ENCODE assay signal across 12 cellular contexts in genomic region chr10:117431160-117431559, GRCh38. TPM values are rescaled to one million over a fixed set of nuclear protein-coding genes. Genes with fewer than 3 reads are reported as not detected.
DNase-seq lines count a peak whose midpoint lies in the region; ATAC-seq and TF ChIP-seq lines count a peak whose summit lies in the region.
"Had no signal": no experiment of that assay in that cellular context is flagged by ENCODE, and none has a peak within 500 bp of the region (broad histone marks: within the 10 kb centered on the region; RNA-seq: fewer than 3 reads in every experiment).

No MANE protein-coding gene starts in this region.

- H3K9me3 ChIP-seq in neural progenitor cell (ENCODE audit: low read depth) (no peaks in the 10 kb centered on the region), tibial nerve (no peaks in the 10 kb centered on the region)

- DNase-seq in EH (ENCODE audit: low read depth) (peak; percentile 68), NB4 (ENCODE audit: low read depth) (peak; percentile 50), choroid plexus epithelial cell (ENCODE audit: low read depth) (peak; percentile 39), neural progenitor cell (ENCODE audit: low spot score) (peak; percentile 30), SK-N-DZ (ENCODE audit: low spot score) (no peak), left colon (no peak), COLO668 (lab: John Stamatoyannopoulos, UW; ENCODE audit: unreplicated experiment) (no peak), tibial nerve (ENCODE audit: low spot score in 2 of 2) (no peak)
- DNase-seq: activated CD8-positive, alpha-beta memory T cell treated with anti-CD3 and anti-CD28 coated beads, Interleukin-2, amount 50 U/mL, for 48 hours; caudate nucleus; NCI-H1694 treated with DMSO at 0.1 percent for 48 hours had no signal

- H2AFZ ChIP-seq in neural progenitor cell (replicated peaks), result no peak overlapping the region

- H3K27me3 Mint-ChIP-seq in neural progenitor cell (ENCODE audit: insufficient read depth, low read depth), result peaks cover 11% of the 10 kb centered on the region

- H3K27ac ChIP-seq in neural progenitor cell (no peak overlapping the region), tibial nerve (no peak overlapping the region)

- H3K4me3 ChIP-seq in NB4 (ENCODE audit: low read depth, low read length), result no peak overlapping the region
- H3K4me3 ChIP-seq in choroid plexus epithelial cell (ENCODE audit: low read depth, low read length), result no peak overlapping the region
- no peak overlapping the region for H3K4me3 ChIP-seq in neural progenitor cell
- no peak overlapping the region for H3K4me3 ChIP-seq in tibial nerve

- H3K4me1 ChIP-seq in neural progenitor cell, result peaks cover 3% of the 10 kb centered on the region
- H3K4me1 ChIP-seq in tibial nerve, result no peaks in the 10 kb centered on the region

- no peaks in the 10 kb centered on the region for H3K9me3 Mint-ChIP-seq in neural progenitor cell
- H3K9me3 Mint-ChIP-seq: T-helper 1 cell treated with Interleukin-12 subunit alpha and Interleukin-12 subunit beta and Interleukin-4 antibody, amounts not matched to agents 30 μg/mL and 1 μg/mL, for 36 hours had no signal

- intact Hi-C loops in left colon (cut with DNase I, micrococcal nuclease), result no loop called here

- H3F3A ChIP-seq in neural progenitor cell (ENCODE audit: low read depth), result peaks cover 7% of the 10 kb centered on the region

- H3K36me3 ChIP-seq in neural progenitor cell, result no peaks in the 10 kb centered on the region
- no peaks in the 10 kb centered on the region for H3K36me3 ChIP-seq in tibial nerve

- H3K27ac Mint-ChIP-seq in neural progenitor cell, result no peak overlapping the region
- H3K27ac Mint-ChIP-seq: T-helper 1 cell treated with Interleukin-12 subunit alpha and Interleukin-12 subunit beta and Interleukin-4 antibody, amounts not matched to agents 30 μg/mL and 1 μg/mL, for 36 hours had no signal

- no peak overlapping the region for H3K4me3 Mint-ChIP-seq in neural progenitor cell
- H3K4me3 Mint-ChIP-seq: T-helper 1 cell treated with Interleukin-12 subunit alpha and Interleukin-12 subunit beta and Interleukin-4 antibody, amounts not matched to agents 30 μg/mL and 1 μg/mL, for 36 hours had no signal

- H3K9ac ChIP-seq in neural progenitor cell, result no peak overlapping the region

- no peaks in the 10 kb centered on the region for H3K36me3 Mint-ChIP-seq in neural progenitor cell

- TF ChIP-seq CTCF in NB4 (IDR thresholded peaks at IDR 0.05; ENCODE audit: low read depth, low read length) (no peak), choroid plexus epithelial cell (conservative IDR thresholded peaks at IDR 0.05; ENCODE audit: low read depth, low read length) (peak; percentile 22), neural progenitor cell (IDR thresholded peaks at IDR 0.05) (peak; percentile 23), tibial nerve (IDR thresholded peaks at IDR 0.05) (no peak)

- H3K4me2 ChIP-seq in neural progenitor cell, result no peak overlapping the region

- no peak for TF ChIP-seq POLR2A in NB4 (IDR thresholded peaks at IDR 0.05; ENCODE audit: extremely low read depth, insufficient read length)
- no peak for TF ChIP-seq POLR2A in tibial nerve (IDR thresholded peaks at IDR 0.05)

- H4K20me1 ChIP-seq in neural progenitor cell (ENCODE audit: low read depth), result no peaks in the 10 kb centered on the region

- ATAC-seq in left colon, result no peak

- no peaks in the 10 kb centered on the region for H3K79me2 ChIP-seq in neural progenitor cell (ENCODE audit: low read depth)

- peaks cover 8% of the 10 kb centered on the region for H3K4me1 Mint-ChIP-seq in neural progenitor cell

- H3K27me3 ChIP-seq in neural progenitor cell, result no peaks in the 10 kb centered on the region
- H3K27me3 ChIP-seq in tibial nerve, result peaks cover 0 to 7% of the 10 kb centered on the region in 2 donors

- no peak for TF ChIP-seq EP300 in tibial nerve (IDR thresholded peaks at IDR 0.05)

- 50 to 68% methylated on average over 4 of the region's 4 CpGs for WGBS in tibial nerve, 2 donors

RNA-seq across cellular contexts. Expression of gene PDZD8, which starts 55.9 kb away (rescaled TPM):
- 18.8 and 20.1 TPM in 2 replicates for total RNA-seq in neural progenitor cell (ENCODE audit: low replicate concordance)
- 8.5 and 9.3 TPM in 2 replicates for polyA plus RNA-seq in SK-N-DZ (2014; cell fraction: cytosol; rRNA removed)
- 4.5 and 4.6 TPM in 2 replicates for polyA plus RNA-seq in SK-N-DZ (2014; cell fraction: nucleus; rRNA removed)
- 10 to 100 TPM; 61.3 to 78.5 TPM for total RNA-seq in left colon
- total RNA-seq in tibial nerve, result 10 to 100 TPM; 29.4 to 33.3 (median 31.7) TPM

Comparison
In these comparisons a context has a peak if more than half of its experiments do, and no peak if none do; other contexts are left out.
1. DNase-seq: peak in EH (single experiment), NB4 (single experiment), choroid plexus epithelial cell (single experiment) and neural progenitor cell (single experiment); none in SK-N-DZ (single experiment), left colon (0 of 2), COLO668 (single experiment) and tibial nerve (0 of 2).
2. CTCF ChIP-seq: peak in choroid plexus epithelial cell (single experiment) and neural progenitor cell (single experiment); none in NB4 (single experiment) and tibial nerve (0 of 5).